ENCODE assay signal across 8 cellular contexts in the genomic region with DNA sequence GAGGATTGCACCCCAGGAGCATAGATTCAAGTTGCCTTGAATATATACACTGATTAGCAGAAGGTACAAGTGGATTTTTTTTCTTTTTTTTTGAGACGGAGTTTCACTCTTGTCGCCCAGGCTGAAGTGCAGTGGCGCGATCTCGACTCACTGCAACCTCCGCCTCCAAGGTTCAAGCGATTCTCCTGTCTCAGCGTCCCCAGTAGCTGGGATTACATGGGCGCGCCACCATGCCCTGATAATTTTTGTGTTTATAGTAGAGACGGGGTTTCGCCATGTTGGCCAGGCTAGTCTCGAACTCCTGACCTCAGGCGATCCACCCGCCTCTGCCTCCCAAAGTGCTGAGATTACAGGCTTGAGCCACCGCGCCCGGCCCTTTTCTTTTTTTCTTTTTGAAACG. TPM values are rescaled to one million over a fixed set of nuclear protein-coding genes. Genes with fewer than 3 reads are reported as not detected.
DNase-seq lines count a peak whose midpoint lies in the region; ATAC-seq, FAIRE-seq and TF ChIP-seq lines count a peak whose summit lies in the region.
"Not testable (repeated sequence)": the region's sequence is repeated elsewhere in the genome, so short reads cannot be mapped to it uniquely, and the experiment has no call there.

No MANE protein-coding gene starts in this region.

- not testable (repeated sequence) for BruUV-seq in GM12878 (replicated peaks; lab: Mats Ljungman, UMichigan)
- TSS peak; percentile 91 for BruUV-seq in HepG2 (replicated peaks; lab: Mats Ljungman, UMichigan)

- not testable (repeated sequence) for H4K20me1 ChIP-seq in GM12878 (ENCODE audit: control insufficient read depth, insufficient read depth); HepG2 (ENCODE audit: insufficient read depth, low read length)

- WGBS in GM12878 (ENCODE audit: insufficient coverage, insufficient replicate concordance, low lambda C conversion rate, missing lambda C conversion rate): 94% methylated on average over 17 of the region's 19 CpGs
- WGBS in esophagus muscularis mucosa: 88% methylated on average over 19 of the region's 19 CpGs
- 57% methylated on average over 19 of the region's 19 CpGs for WGBS in HepG2 (ENCODE audit: low lambda C conversion rate)
- 52 to 53% methylated on average over 15 to 19 of the region's 19 CpGs for WGBS in testis, 2 donors

- TF ChIP-seq EP300 in GM12878 (IDR thresholded peaks at IDR 0.05; ENCODE audit: borderline replicate concordance in 1 of 2, control insufficient read depth in 1 of 2, low read depth in 2 of 2, low read length in 2 of 2); esophagus muscularis mucosa (IDR thresholded peaks at IDR 0.05); HepG2 (IDR thresholded peaks at IDR 0.05; ENCODE audit: low read depth in 2 of 2, low read length in 2 of 2); HepG2 (CRISPR knock-in tag; IDR thresholded peaks at IDR 0.05; ENCODE audit: borderline replicate concordance): not testable (repeated sequence)

- H3K36me3 Mint-ChIP-seq in IgD-negative memory B cell; osteocyte (ENCODE audit: unreplicated experiment): not testable (repeated sequence)

- H3K9me3 Mint-ChIP-seq in IgD-negative memory B cell; osteocyte (ENCODE audit: unreplicated experiment): not testable (repeated sequence)

- TF ChIP-seq POLR2A in GM12878 (IDR thresholded peaks at IDR 0.05; ENCODE audit: low read depth, low read length); esophagus muscularis mucosa (IDR thresholded peaks at IDR 0.05; ENCODE audit: low read depth); HepG2 (IDR thresholded peaks at IDR 0.05; ENCODE audit: insufficient read depth in 1 of 2, low read depth in 2 of 2, low read length in 2 of 2); testis (IDR thresholded peaks at IDR 0.05): not testable (repeated sequence)

- H3K27ac Mint-ChIP-seq in IgD-negative memory B cell (peak overlapping the region; percentile 97 to 98 (median 98)), osteocyte (ENCODE audit: unreplicated experiment) (peak overlapping the region; percentile 100)

- H3K4me2 ChIP-seq in GM12878 (ENCODE audit: control insufficient read depth, insufficient read depth) (peak overlapping the region; percentile 75), HepG2 (ENCODE audit: low read depth, low read length) (peak overlapping the region; percentile 75)

- H3K9ac ChIP-seq in GM12878 (ENCODE audit: control insufficient read depth, insufficient read depth, low read length) (peak overlapping the region; percentile 97), HepG2 (ENCODE audit: insufficient read depth, low read depth, low read length) (peak overlapping the region; percentile 85)

- H3K9me3 ChIP-seq in GM12878 (replicated peaks; ENCODE audit: control insufficient read depth, insufficient read depth, low read length); esophagus muscularis mucosa; HepG2 (ENCODE audit: low read length); testis: not testable (repeated sequence)

- not testable (repeated sequence) for FAIRE-seq in GM12878 (lab: Jason Lieb, UNC); HepG2 (lab: Jason Lieb, UNC)

- TF ChIP-seq CTCF in C4-2B (conservative IDR thresholded peaks at IDR 0.05); WI38 (IDR thresholded peaks at IDR 0.05; ENCODE audit: low read depth, low read length); GM12878 (IDR thresholded peaks at IDR 0.05 in 2 of 3, conservative IDR thresholded peaks at IDR 0.05 in 1 of 3; ENCODE audit: control insufficient read depth in 2 of 3, extremely low read depth in 1 of 3, insufficient read depth in 1 of 3, low read depth in 3 of 3, low read length in 3 of 3); esophagus muscularis mucosa (IDR thresholded peaks at IDR 0.05); HepG2 (CRISPR knock-in tag; IDR thresholded peaks at IDR 0.05); osteocyte (IDR thresholded peaks at IDR 0.05); testis (IDR thresholded peaks at IDR 0.05): not testable (repeated sequence)

- in situ Hi-C loops in GM12878 (cut with MboI); HepG2 (cut with HindIII; ENCODE audit: extremely low pct_ligation_motif_present, low pct_unique_long_range_greater_than_20kb): not testable (repeated sequence)

- POLR2A ChIA-PET in GM12878 (lab: Charles Lee) (interaction anchor here (0.5 to 2.3 kb wide), 6 partner anchors 11 to 300 kb away, joined by 3 to 6 read pairs (median 4); no protein-coding TSS in a partner anchor), HepG2 (lab: Yijun Ruan, JAX) (interaction anchor here (0.5 to 1.7 kb wide), 13 partner anchors 9 to 809 kb away, joined by 3 to 15 read pairs (median 5); a partner anchor contains a TSS)

- H3K27ac ChIP-seq in C4-2B: peak overlapping the region; percentile 82
- peak overlapping the region; percentile 94 for H3K27ac ChIP-seq in GM12878 (ENCODE audit: control insufficient read depth, insufficient read depth)
- H3K27ac ChIP-seq in esophagus muscularis mucosa (replicated peaks in 1 of 4): peak overlapping the region; percentile 94 to 96 (median 94)
- H3K27ac ChIP-seq in HepG2 (ENCODE audit: extremely low read length, insufficient read depth, low read length): peak overlapping the region; percentile 98
- H3K27ac ChIP-seq in testis: peak overlapping the region; percentile 90 to 96

- not testable (repeated sequence) for H3K4me1 ChIP-seq in GM12878 (ENCODE audit: control insufficient read depth, insufficient read depth, low read length); testis
- H3K4me1 ChIP-seq in esophagus muscularis mucosa (peaks cover 11 to 41% (median 35%) of the 10 kb centered on the region in 4 donors), HepG2 (ENCODE audit: insufficient read depth, low read length) (peaks cover 34% of the 10 kb centered on the region)

- CTCF ChIA-PET in GM12878 (lab: Yijun Ruan, JAX): interaction anchor here (0.6 to 2.7 kb wide), 8 partner anchors 10 to 219 kb away, joined by 3 to 6 read pairs (median 3); no protein-coding TSS in a partner anchor
- CTCF ChIA-PET in HepG2 (lab: Yijun Ruan, JAX; ENCODE audit: low intra/inter-chr PET ratio, low total read pairs): not testable (repeated sequence)

- intact Hi-C loops in GM12878 (cut with micrococcal nuclease; ENCODE audit: unreplicated experiment); HepG2 (cut with micrococcal nuclease; ENCODE audit: unreplicated experiment); testis (cut with DNase I; ENCODE audit: low total_unique reads): not testable (repeated sequence)
- intact Hi-C loops in esophagus muscularis mucosa (cut with DNase I): loop anchor here (5.0 kb wide), 1 partner anchor 91 kb away; a partner anchor contains a TSS

- H3K36me3 ChIP-seq in GM12878 (ENCODE audit: control insufficient read depth in 2 of 2, insufficient read depth in 2 of 2, low read length in 1 of 2); HepG2 (replicated peaks in 1 of 2; ENCODE audit: control insufficient read depth in 1 of 2, insufficient read depth in 2 of 2, low read length in 2 of 2); testis (ENCODE audit: low read depth, missing control alignments): not testable (repeated sequence)
- peaks cover 0 to 10% (median 4%) of the 10 kb centered on the region in 4 donors for H3K36me3 ChIP-seq in esophagus muscularis mucosa

- not testable (repeated sequence) for H3K27me3 ChIP-seq in GM12878 (replicated peaks in 1 of 2; ENCODE audit: control insufficient read depth in 2 of 2, insufficient read depth in 2 of 2, low read length in 1 of 2); esophagus muscularis mucosa; HepG2 (ENCODE audit: control insufficient read depth in 1 of 2, insufficient read depth in 2 of 2, low read length in 2 of 2); testis

- TF ChIP-seq RAD21 in GM12878 (IDR thresholded peaks at IDR 0.05; ENCODE audit: insufficient read depth, low read depth, low read length); HepG2 (CRISPR knock-in tag; IDR thresholded peaks at IDR 0.05): not testable (repeated sequence)

- not testable (repeated sequence) for DNase-seq in GM12878 (ENCODE audit: low read depth, low spot score); esophagus muscularis mucosa (ENCODE audit: extremely low spot score); HepG2 (ENCODE audit: low spot score); osteocyte (ENCODE audit: extremely low spot score, unreplicated experiment); testis

- peaks cover 13 to 27% (median 25%) of the 10 kb centered on the region in 3 donors for H3K4me1 Mint-ChIP-seq in IgD-negative memory B cell
- peaks cover 29% of the 10 kb centered on the region for H3K4me1 Mint-ChIP-seq in osteocyte (ENCODE audit: unreplicated experiment)

- not testable (repeated sequence) for ATAC-seq in GM12878, HepG2

- H3K4me3 ChIP-seq in WI38 (ENCODE audit: low read depth, low read length): peak overlapping the region; percentile 91
- H3K4me3 ChIP-seq in GM12878: peak overlapping the region; percentile 99
- H3K4me3 ChIP-seq in esophagus muscularis mucosa: peak overlapping the region; percentile 88 to 96 (median 90)
- peak overlapping the region; percentile 57 to 99 (median 97) for H3K4me3 ChIP-seq in HepG2 (replicated peaks in 1 of 3; ENCODE audit: insufficient read depth in 1 of 3, low read depth in 2 of 3, low read length in 3 of 3)
- peak overlapping the region; percentile 81 to 94 for H3K4me3 ChIP-seq in testis

- not testable (repeated sequence) for H3K27me3 Mint-ChIP-seq in IgD-negative memory B cell; osteocyte (ENCODE audit: unreplicated experiment)

- peak overlapping the region; percentile 98 to 100 (median 98) for H3K4me3 Mint-ChIP-seq in IgD-negative memory B cell
- peak overlapping the region; percentile 97 for H3K4me3 Mint-ChIP-seq in osteocyte (ENCODE audit: unreplicated experiment)

- H2AFZ ChIP-seq in GM12878 (ENCODE audit: control insufficient read depth, low read depth, low read length): peak overlapping the region; percentile 97
- H2AFZ ChIP-seq in HepG2 (ENCODE audit: low read length): not testable (repeated sequence)

- SMC1A ChIA-PET in GM12878 (lab: Charles Lee; ENCODE audit: uncharacterized antibody, unreplicated experiment): interaction anchor here (0.8 to 1.6 kb wide), 3 partner anchors 9 to 44 kb away, joined by 3 to 4 read pairs (median 4); no protein-coding TSS in a partner anchor

- peaks cover 34% of the 10 kb centered on the region for H3K79me2 ChIP-seq in GM12878 (ENCODE audit: control insufficient read depth, insufficient read depth, low read length)
- peaks cover 39% of the 10 kb centered on the region for H3K79me2 ChIP-seq in HepG2 (ENCODE audit: insufficient read depth, low read length)

- RAD21 ChIA-PET in GM12878 (lab: Charles Lee; ENCODE audit: unreplicated experiment): interaction anchor here (0.9 kb wide), 1 partner anchor 22 kb away, joined by 3 read pairs; no protein-coding TSS in a partner anchor

RNA-seq across cellular contexts. Expression of a gene that starts 0.8 kb away (rescaled TPM):
- 65.0 TPM for polyA plus RNA-seq in IgD-negative memory B cell
- 44.2 and 46.0 TPM in 2 replicates for total RNA-seq in GM12878 (2013; cell fraction: nucleolus; rRNA removed)
- total RNA-seq in GM12878 (2014; rRNA removed): 12.5 and 12.7 TPM in 2 replicates
- total RNA-seq in GM12878 (2014; rRNA removed; fragmentation: Illumina TruSeq; extraction: Trizol): 12.3 and 14.5 TPM in 2 replicates
- 15.2 and 18.9 TPM in 2 replicates for total RNA-seq in GM12878 (2021)
- polyA plus RNA-seq in GM12878 (2011; ENCODE audit: low read depth): 10.8 TPM
- polyA plus RNA-seq in GM12878 (2011; rRNA removed): 28.1 and 31.9 TPM in 2 replicates
- polyA plus RNA-seq in GM12878 (2011; cell fraction: cytosol; rRNA removed): 26.0 and 29.0 TPM in 2 replicates
- 16.9 and 21.1 TPM in 2 replicates for polyA plus RNA-seq in GM12878 (2011; cell fraction: nucleus; rRNA removed)
- polyA plus RNA-seq in GM12878 (2012): 10.0 and 12.5 TPM in 2 replicates
- 15.9 and 16.1 TPM in 2 replicates for polyA plus RNA-seq in GM12878 (2014; fragmentation: Illumina TruSeq; extraction: Trizol)
- polyA plus RNA-seq in GM12878 (2014; fragmentation: Nextera tagmentation; extraction: Ambion mirVana): 10 to 100 TPM; 16.6 to 25.8 TPM
- polyA plus RNA-seq in GM12878 (2014; rRNA removed): 11.1 and 13.6 TPM in 2 replicates
- polyA plus RNA-seq in GM12878 (2016; fragmentation: Nextera tagmentation; extraction: Ambion mirVana): 10 to 100 TPM; 33.1 to 34.6 TPM
- 60.1 and 66.9 TPM in 2 replicates for polyA minus RNA-seq in GM12878 (2011; rRNA and poly(A)+ RNA removed)
- polyA minus RNA-seq in GM12878 (2011; cell fraction: cytosol; rRNA and poly(A)+ RNA removed): 10.6 and 14.2 TPM in 2 replicates
- polyA minus RNA-seq in GM12878 (2011; cell fraction: nucleus; rRNA and poly(A)+ RNA removed): 42.9 and 56.6 TPM in 2 replicates
- total RNA-seq in esophagus muscularis mucosa: 10 to 100 TPM; 17.0 to 26.4 (median 20.5) TPM
- total RNA-seq in HepG2 (2016; rRNA removed; fragmentation: Illumina TruSeq; extraction: Trizol): 14.2 and 20.7 TPM in 2 replicates
- total RNA-seq in HepG2 (2016; cell fraction: cytosol; rRNA removed; fragmentation: Illumina TruSeq; extraction: Trizol; ENCODE audit: low read depth): 3.3 and 3.6 TPM in 2 replicates
- 11.0 and 18.2 TPM in 2 replicates for total RNA-seq in HepG2 (2016; cell fraction: insoluble cytoplasmic fraction; rRNA removed; fragmentation: Illumina TruSeq; extraction: Trizol)
- total RNA-seq in HepG2 (2016; cell fraction: membrane; rRNA removed; fragmentation: Illumina TruSeq; extraction: Trizol): 6.5 and 7.0 TPM in 2 replicates
- 21.6 and 21.8 TPM in 2 replicates for total RNA-seq in HepG2 (2016; cell fraction: nucleus; rRNA removed; fragmentation: Illumina TruSeq; extraction: Trizol)
- 38.1 and 41.2 TPM in 2 replicates for polyA plus RNA-seq in HepG2 (2011; rRNA removed)
- 22.7 and 24.5 TPM in 2 replicates for polyA plus RNA-seq in HepG2 (2011; cell fraction: cytosol; rRNA removed)
- 18.3 and 18.5 TPM in 2 replicates for polyA plus RNA-seq in HepG2 (2011; cell fraction: nucleus; rRNA removed)
- polyA plus RNA-seq in HepG2 (2012): 16.2 and 20.5 TPM in 2 replicates
- polyA plus RNA-seq in HepG2 (2016; cell fraction: cytosol; fragmentation: Illumina TruSeq; extraction: Trizol; ENCODE audit: low read depth): 0.61 and 0.66 TPM in 2 replicates
- polyA plus RNA-seq in HepG2 (2016; cell fraction: insoluble cytoplasmic fraction; fragmentation: Illumina TruSeq; extraction: Trizol; ENCODE audit: low read depth): 12.9 and 15.0 TPM in 2 replicates
- polyA plus RNA-seq in HepG2 (2016; cell fraction: membrane; fragmentation: Illumina TruSeq; extraction: Trizol; ENCODE audit: low read depth): 2.2 and 2.6 TPM in 2 replicates
- polyA plus RNA-seq in HepG2 (2016; cell fraction: nucleus; fragmentation: Illumina TruSeq; extraction: Trizol; ENCODE audit: insufficient read depth, low read depth): 15.3 and 16.0 TPM in 2 replicates
- polyA minus RNA-seq in HepG2 (2011; rRNA and poly(A)+ RNA removed; ENCODE audit: low replicate concordance): 91.7 and 101 TPM in 2 replicates
- polyA minus RNA-seq in HepG2 (2011; cell fraction: cytosol; rRNA and poly(A)+ RNA removed): 30.3 and 31.8 TPM in 2 replicates
- polyA minus RNA-seq in HepG2 (2011; cell fraction: nucleus; rRNA and poly(A)+ RNA removed): 74.2 and 83.0 TPM in 2 replicates
- 20.8 and 24.2 TPM in 2 replicates for total RNA-seq in osteocyte
- 10 to 100 TPM; 31.3 to 35.6 TPM for total RNA-seq in testis
- 20.9 TPM for polyA plus RNA-seq in testis (ENCODE audit: insufficient read depth, low read depth, low replicate concordance)
